In the genomic region with DNA sequence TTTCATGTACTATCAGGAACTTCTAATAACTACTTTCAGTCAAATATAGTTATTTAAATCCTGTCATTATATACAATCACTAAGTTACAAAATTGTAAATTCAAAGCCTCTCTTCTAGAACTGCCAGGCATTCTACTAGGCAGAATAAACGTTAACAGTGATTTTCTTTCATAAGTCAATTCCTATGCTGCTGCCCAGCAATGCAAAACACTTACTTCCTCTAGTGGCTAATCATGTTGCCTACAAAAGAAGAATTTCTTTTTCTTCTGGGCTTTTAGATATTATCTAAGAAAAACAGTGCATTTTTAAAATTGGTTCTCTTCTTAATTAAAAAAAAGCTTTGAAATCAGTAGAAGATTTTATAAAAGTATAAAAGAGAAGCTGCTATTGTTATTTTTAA, we compare ENCODE assay signal across 11 cellular contexts.
DNase-seq lines count a peak whose midpoint lies in the region; ATAC-seq and TF ChIP-seq lines count a peak whose summit lies in the region.
"Had no signal": no experiment of that assay in that cellular context is flagged by ENCODE, and none has a peak within 500 bp of the region (broad histone marks: within the 10 kb centered on the region; RNA-seq: fewer than 3 reads in every experiment).

No MANE protein-coding gene starts in this region.

- TF ChIP-seq CTCF in BE2C (IDR thresholded peaks at IDR 0.05; ENCODE audit: low read depth, low read length): peak; percentile 27
- peak; percentile 39 for TF ChIP-seq CTCF in RWPE2 (IDR thresholded peaks at IDR 0.05; ENCODE audit: poor library complexity, severe bottlenecking)
- TF ChIP-seq CTCF in fibroblast of lung (conservative IDR thresholded peaks at IDR 0.05 in 1 of 2, IDR thresholded peaks at IDR 0.05 in 1 of 2; ENCODE audit: low read depth in 1 of 2, low read length in 2 of 2): peak; percentile 67 to 73
- TF ChIP-seq CTCF in nephron progenitor cell (IDR thresholded peaks at IDR 0.05): peak; percentile 6

- no peaks in the 10 kb centered on the region for H3K4me1 Mint-ChIP-seq in nephron progenitor cell

- no peak overlapping the region for H3K4me2 ChIP-seq in fibroblast of lung (ENCODE audit: extremely low read depth, insufficient read depth, low read length)

- H3K4me1 ChIP-seq in BE2C: peaks cover 10% of the 10 kb centered on the region
- no peaks in the 10 kb centered on the region for H3K4me1 ChIP-seq in RWPE2 (ENCODE audit: insufficient read depth, poor library complexity, severe bottlenecking)
- H3K4me1 ChIP-seq in fibroblast of lung (ENCODE audit: control insufficient read depth, extremely low read depth, insufficient read depth, low read length): peaks cover 3% of the 10 kb centered on the region

- H3K9ac ChIP-seq in fibroblast of lung (ENCODE audit: insufficient read depth, low read length): no peak overlapping the region

- no peak overlapping the region for H3K4me3 ChIP-seq in BE2C (ENCODE audit: low read depth, low read length)
- no peak overlapping the region for H3K4me3 ChIP-seq in RWPE2 (ENCODE audit: severe bottlenecking)
- H3K4me3 ChIP-seq in fibroblast of lung (replicated peaks in 1 of 4; ENCODE audit: control extremely low read depth in 1 of 4, insufficient read depth in 1 of 4, low read depth in 3 of 4, low read length in 4 of 4): no peak overlapping the region

- ATAC-seq in RWPE2 (ENCODE audit: low read depth) (no peak), GM18498 (IDR thresholded peaks at IDR 0.05; ENCODE audit: unreplicated experiment) (no peak), HG03196 (IDR thresholded peaks at IDR 0.05; ENCODE audit: unreplicated experiment) (no peak)

- no peaks in the 10 kb centered on the region for H3K27me3 Mint-ChIP-seq in nephron progenitor cell (ENCODE audit: low read depth, poor library complexity)

- no peak overlapping the region for H3K27ac ChIP-seq in RWPE2 (ENCODE audit: poor library complexity, severe bottlenecking)
- no peak overlapping the region for H3K27ac ChIP-seq in fibroblast of lung (ENCODE audit: insufficient read depth, low read length)

- no peak for DNase-seq in BE2C
- DNase-seq in RWPE2 (ENCODE audit: low spot score): no peak
- peak; percentile 11 to 80 for DNase-seq in fibroblast of lung (ENCODE audit: low read depth in 2 of 2)
- no peak for DNase-seq in nephron progenitor cell
- DNase-seq in NCI-H345 treated with DMSO at 0.1 percent for 48 hours (lab: John Stamatoyannopoulos, UW; ENCODE audit: unreplicated experiment): no peak
- DNase-seq in occipital lobe (lab: John Stamatoyannopoulos, UW): no peak
- DNase-seq: DMS 273 treated with DMSO at 0.1 percent for 48 hours, KBM-7, left cardiac atrium had no signal

- no peaks in the 10 kb centered on the region for H3K36me3 ChIP-seq in BE2C
- H3K36me3 ChIP-seq in RWPE2 (ENCODE audit: low read depth): no peaks in the 10 kb centered on the region
- H3K36me3 ChIP-seq in fibroblast of lung (ENCODE audit: control insufficient read depth, insufficient read depth, low read length): no peaks in the 10 kb centered on the region

- H3K79me2 ChIP-seq in fibroblast of lung (ENCODE audit: control insufficient read depth, insufficient read depth, low read length): no peaks in the 10 kb centered on the region

- no peak overlapping the region for H3K4me3 Mint-ChIP-seq in nephron progenitor cell

- H3K9me3 ChIP-seq in BE2C (no peaks in the 10 kb centered on the region), RWPE2 (ENCODE audit: severe bottlenecking) (no peaks in the 10 kb centered on the region), fibroblast of lung (ENCODE audit: control insufficient read depth, insufficient read depth, low read depth, low read length) (no peaks in the 10 kb centered on the region)

- H3K36me3 Mint-ChIP-seq in nephron progenitor cell (ENCODE audit: low read depth): no peaks in the 10 kb centered on the region

- no peak overlapping the region for H2AFZ ChIP-seq in fibroblast of lung (ENCODE audit: low read length)

- no peak overlapping the region for H3K27ac Mint-ChIP-seq in nephron progenitor cell

- H3K27me3 ChIP-seq in BE2C (no peaks in the 10 kb centered on the region), RWPE2 (ENCODE audit: insufficient read depth, poor library complexity, severe bottlenecking) (no peaks in the 10 kb centered on the region), fibroblast of lung (ENCODE audit: control insufficient read depth, insufficient read depth, low read length) (no peaks in the 10 kb centered on the region)

- H4K20me1 ChIP-seq in fibroblast of lung (ENCODE audit: control insufficient read depth, extremely low read depth, insufficient read depth, low read length): no peaks in the 10 kb centered on the region

- no peaks in the 10 kb centered on the region for H3K9me3 Mint-ChIP-seq in nephron progenitor cell

Comparison
In these comparisons a context has a peak if more than half of its experiments do, and no peak if none do; other contexts are left out.
1. DNase-seq: peak in fibroblast of lung (2 of 2); none in BE2C (single experiment), RWPE2 (single experiment), nephron progenitor cell (single experiment), NCI-H345 treated with DMSO at 0.1 percent for 48 hours (single experiment) and occipital lobe (single experiment).
2. CTCF ChIP-seq: peak in every context shown above with its lines; median percentile 70 in fibroblast of lung; 39 in RWPE2; 27 in BE2C; 6 in nephron progenitor cell.